25 cellular contexts compared by ENCODE assay signal in the genomic region with DNA sequence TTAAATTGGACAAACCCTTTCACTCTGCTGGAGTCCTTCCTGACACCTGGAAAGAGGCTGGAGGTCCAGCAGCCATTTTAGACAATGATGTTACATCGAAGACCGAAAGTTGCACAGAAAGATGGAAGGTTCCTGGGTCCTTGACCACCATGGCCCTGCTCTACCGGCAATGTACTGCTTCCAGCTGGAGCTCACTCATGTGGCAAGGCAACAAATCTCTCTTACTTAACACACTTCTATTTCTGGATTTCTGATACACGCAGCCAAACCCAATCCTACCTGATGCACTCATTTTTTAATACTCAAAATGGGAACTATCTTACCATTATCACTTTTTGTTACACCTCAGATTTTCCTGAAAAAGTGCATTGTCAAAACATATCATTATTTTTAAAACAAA. TPM values are rescaled to one million over a fixed set of nuclear protein-coding genes. Genes with fewer than 3 reads are reported as not detected.
"Had no signal": no experiment of that assay in that cellular context is flagged by ENCODE, and none has a peak within 500 bp of the region (broad histone marks: within the 10 kb centered on the region; RNA-seq: fewer than 3 reads in every experiment).

No MANE protein-coding gene starts in this region.

- H3K27me3 ChIP-seq: esophagus squamous epithelium, heart right ventricle, left lung, ovary, stomach, thyroid gland had no signal

- DNase-seq: cerebellar nuclear complex; cortex of kidney; effector memory CD8-positive, alpha-beta T cell; erythroblast; esophagus squamous epithelium; foreskin melanocyte; heart right ventricle; hippocampal formation; left cardiac atrium; left lung; lower lobe of right lung; naive thymus-derived CD8-positive, alpha-beta T cell; occipital lobe; ovary; posterior cingulate gyrus; retina; stimulated activated CD4-positive, alpha-beta T cell treated with anti-CD3 and anti-CD28 coated beads, Interleukin-2, amount 100 ng/mL, for 24 hours; stimulated activated CD4-positive, alpha-beta T cell treated with anti-CD3 and anti-CD28 coated beads, Interleukin-4, amount 100 ng/mL, for 24 hours; stimulated activated naive CD4-positive, alpha-beta T cell treated with Interleukin-2 at 50 U/mL for 16 hours; stomach; thyroid gland; trophoblast cell had no signal

- FAIRE-seq: endometrium had no signal

- H3K4me1 ChIP-seq: esophagus squamous epithelium, left lung, lower lobe of right lung, thyroid gland had no signal

- H3K9me3 ChIP-seq: esophagus squamous epithelium, heart right ventricle, left lung, lower lobe of right lung, ovary, stomach, thyroid gland had no signal

- H3K27ac ChIP-seq: esophagus squamous epithelium, left lung, lower lobe of right lung, ovary, stomach, thyroid gland had no signal

- H3K36me3 ChIP-seq: esophagus squamous epithelium, heart right ventricle, left lung, lower lobe of right lung, ovary, stomach, thyroid gland had no signal

- ATAC-seq: effector memory CD8-positive, alpha-beta T cell; left lung; lower lobe of right lung; naive thymus-derived CD8-positive, alpha-beta T cell; sciatic nerve; stimulated activated effector memory CD8-positive, alpha-beta T cell treated with anti-CD3 and anti-CD28 coated beads, Interleukin-12 subunit alpha, Interleukin-12 subunit beta, amount 100 ng/mL, for 72 hours had no signal

- H3K4me3 ChIP-seq: esophagus squamous epithelium, heart right ventricle, left lung, lower lobe of right lung, ovary, stomach, thyroid gland had no signal

RNA-seq across cellular contexts. Expression of a gene that starts 33.1 kb away (rescaled TPM):
- polyA plus RNA-seq: naive thymus-derived CD8-positive, alpha-beta T cell had no signal
